ENCODE assay signal across 9 cellular contexts in genomic region chr10:84665883-84666463, GRCh38.
DNase-seq lines count a peak whose midpoint lies in the region; ATAC-seq and TF ChIP-seq lines count a peak whose summit lies in the region.
"Had no signal": no experiment of that assay in that cellular context is flagged by ENCODE, and none has a peak within 500 bp of the region (broad histone marks: within the 10 kb centered on the region; RNA-seq: fewer than 3 reads in every experiment).

No MANE protein-coding gene starts in this region.

- peak; percentile 68 for ATAC-seq in GM21423 (IDR thresholded peaks at IDR 0.05; ENCODE audit: unreplicated experiment)
- no peak for ATAC-seq in HG03108 (IDR thresholded peaks at IDR 0.05; ENCODE audit: unreplicated experiment)

- H3K27me3 Mint-ChIP-seq in chondrocyte (ENCODE audit: low read depth) (peaks cover 2% of the 10 kb centered on the region), type B pancreatic cell (peaks cover 21% of the 10 kb centered on the region)

- no peak overlapping the region for H3K4me3 Mint-ChIP-seq in chondrocyte (ENCODE audit: unreplicated experiment)
- H3K4me3 Mint-ChIP-seq in type B pancreatic cell: no peak overlapping the region
- H3K4me3 Mint-ChIP-seq: IgD-negative memory B cell had no signal

- TF ChIP-seq CTCF in chondrocyte (IDR thresholded peaks at IDR 0.05) (peak; percentile 36), type B pancreatic cell (conservative IDR thresholded peaks at IDR 0.05) (peak; percentile 59)

- H3K9me3 Mint-ChIP-seq in chondrocyte (ENCODE audit: low read depth) (no peaks in the 10 kb centered on the region), type B pancreatic cell (no peaks in the 10 kb centered on the region)
- H3K9me3 Mint-ChIP-seq: IgD-negative memory B cell had no signal

- DNase-seq in ELF-1 (ENCODE audit: low read depth, low spot score) (peak; percentile 82), M059J (ENCODE audit: low read depth) (peak; percentile 4), chondrocyte (ENCODE audit: low spot score) (no peak), type B pancreatic cell (ENCODE audit: extremely low spot score, unreplicated experiment) (no peak), nucleus accumbens (lab: John Stamatoyannopoulos, UW) (no peak)
- DNase-seq in activated CD4-positive, CD25-positive, alpha-beta regulatory T cell treated with anti-CD3 and anti-CD28 coated beads, Interleukin-2, amount 50 U/mL, for 72 hours: no peak

- H3K27ac Mint-ChIP-seq in chondrocyte (ENCODE audit: unreplicated experiment): no peak overlapping the region
- no peak overlapping the region for H3K27ac Mint-ChIP-seq in type B pancreatic cell

- H3K4me1 Mint-ChIP-seq in chondrocyte (ENCODE audit: low read depth) (no peaks in the 10 kb centered on the region), type B pancreatic cell (ENCODE audit: unreplicated experiment) (no peaks in the 10 kb centered on the region)
- H3K4me1 Mint-ChIP-seq: IgD-negative memory B cell had no signal

- H3K36me3 Mint-ChIP-seq in chondrocyte (ENCODE audit: low read depth) (no peaks in the 10 kb centered on the region), type B pancreatic cell (no peaks in the 10 kb centered on the region)
- H3K36me3 Mint-ChIP-seq: IgD-negative memory B cell had no signal

Comparison
In these comparisons a context has a peak if more than half of its experiments do, and no peak if none do; other contexts are left out.
1. DNase-seq: peak in ELF-1 (single experiment) and M059J (single experiment); none in chondrocyte (single experiment), type B pancreatic cell (single experiment), nucleus accumbens (0 of 56) and activated CD4-positive, CD25-positive, alpha-beta regulatory T cell treated with anti-CD3 and anti-CD28 coated beads, Interleukin-2, amount 50 U/mL, for 72 hours (single experiment).